7 cellular contexts compared by ENCODE assay signal in the genomic region with DNA sequence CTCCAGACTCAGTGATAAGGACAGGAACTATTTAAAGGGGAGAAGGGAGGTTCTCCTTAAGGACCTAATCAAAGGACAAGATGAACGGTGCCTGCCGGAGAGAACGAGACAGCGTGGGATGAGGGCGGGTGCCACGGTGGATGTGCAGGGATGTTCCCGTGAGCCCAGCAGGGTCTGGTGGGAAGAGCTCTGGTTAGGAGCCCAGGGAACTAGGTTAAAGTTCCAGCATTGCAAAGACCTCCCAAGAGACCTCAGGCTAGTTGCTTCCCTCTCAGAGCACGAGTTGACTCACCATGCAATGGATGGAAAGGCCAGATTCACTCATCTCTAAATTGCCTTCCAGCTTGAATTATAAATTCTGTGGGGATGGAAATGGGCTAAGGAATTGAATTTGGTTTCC. TPM values are rescaled to one million over a fixed set of nuclear protein-coding genes. Genes with fewer than 3 reads are reported as not detected.
DNase-seq lines count a peak whose midpoint lies in the region; ATAC-seq and TF ChIP-seq lines count a peak whose summit lies in the region.

No MANE protein-coding gene starts in this region.

- H3K27ac Mint-ChIP-seq in brain, result peak overlapping the region; percentile 4 to 99 (median 94)

- dilution Hi-C loops in IMR-90 (cut with HindIII; ENCODE audit: low sequenced_read_pairs, unreplicated experiment), result no loop called here

- intact Hi-C loops in IMR-90 (cut with micrococcal nuclease) (loop anchor here (1.0 kb wide), 1 partner anchor 8 kb away; no protein-coding TSS in a partner anchor), lower lobe of right lung (cut with DNase I) (no loop called here)

- POLR2A ChIA-PET in IMR-90 (lab: Charles Lee; ENCODE audit: unreplicated experiment), result interaction anchor here (1.0 to 1.6 kb wide), 2 partner anchors 8 to 106 kb away, joined by 5 read pairs; no protein-coding TSS in a partner anchor

- H3K23ac ChIP-seq in IMR-90 (ENCODE audit: low read depth, low read length), result peak overlapping the region; percentile 98

- H2AFZ ChIP-seq in IMR-90 (replicated peaks; ENCODE audit: low read length, poor library complexity), result peak overlapping the region; percentile 9

- TF ChIP-seq POLR2A in IMR-90 (IDR thresholded peaks at IDR 0.05; ENCODE audit: low read depth, low read length) (no peak; the same call in 1 of the 2 replicates), suprapubic skin (IDR thresholded peaks at IDR 0.05) (peak in 1 of 2 donors; percentile 39)

- H3K4me3 ChIP-seq in IMR-90 (ENCODE audit: insufficient read depth, low read depth, low read length) (no peak overlapping the region), lower lobe of right lung (no peak overlapping the region), suprapubic skin (no peak overlapping the region)

- 75% methylated on average over 1 of the region's 8 CpGs; no CpG with 5 or more reads in 1 of the 2 experiments for WGBS in IMR-90 (ENCODE audit: extremely low coverage in 2 of 2, insufficient read length in 1 of 2), 2 experiments
- 57% methylated on average over 8 of the region's 8 CpGs for WGBS in suprapubic skin

- H4K5ac ChIP-seq in IMR-90 (ENCODE audit: low read depth, low read length), result peak overlapping the region; percentile 100

- H3K4me1 ChIP-seq in IMR-90 (ENCODE audit: control insufficient read depth, insufficient read depth, low read length) (peaks cover 57% of the 10 kb centered on the region), lower lobe of right lung (peaks cover 86% of the 10 kb centered on the region), suprapubic skin (peaks cover 79% of the 10 kb centered on the region)

- H3K27me3 ChIP-seq in IMR-90 (ENCODE audit: control insufficient read depth, insufficient read depth, low read length) (no peaks in the 10 kb centered on the region), lower lobe of right lung (ENCODE audit: low read depth) (no peaks in the 10 kb centered on the region), suprapubic skin (no peaks in the 10 kb centered on the region)

- peak overlapping the region; percentile 98 for H3K27ac ChIP-seq in IMR-90 (ENCODE audit: insufficient read depth, low read length)
- H3K27ac ChIP-seq in lower lobe of right lung, result peak overlapping the region; percentile 83
- peak overlapping the region; percentile 92 for H3K27ac ChIP-seq in suprapubic skin

- peak overlapping the region; percentile 100 for H3K4ac ChIP-seq in IMR-90 (ENCODE audit: low read depth, low read length)

- peak overlapping the region; percentile 99 for H3K14ac ChIP-seq in IMR-90 (replicated peaks; ENCODE audit: low read depth, low read length)

- ATAC-seq in IMR-90 (ENCODE audit: low read depth), result no peak
- no peak for ATAC-seq in lower lobe of right lung
- no peak for ATAC-seq in GM19324 (IDR thresholded peaks at IDR 0.05; ENCODE audit: low FRiP score, unreplicated experiment)
- ATAC-seq in GM21447 (IDR thresholded peaks at IDR 0.05; ENCODE audit: unreplicated experiment), result no peak
- ATAC-seq in HG02870 (IDR thresholded peaks at IDR 0.05; ENCODE audit: unreplicated experiment), result no peak

- H2AK9ac ChIP-seq in IMR-90 (replicated peaks; ENCODE audit: low read depth, low read length, poor library complexity), result peak overlapping the region; percentile 84

- peak overlapping the region; percentile 100 for H2BK5ac ChIP-seq in IMR-90 (ENCODE audit: low read depth, low read length, poor library complexity, severe bottlenecking)

- H3K27me3 Mint-ChIP-seq in brain, result no peaks in the 10 kb centered on the region

- H2BK15ac ChIP-seq in IMR-90 (ENCODE audit: low read depth, low read length), result peak overlapping the region; percentile 100; the same call in 2 of the 3 replicates

- peak; percentile 74 for DNase-seq in IMR-90
- no peak for DNase-seq in lower lobe of right lung
- DNase-seq in suprapubic skin (ENCODE audit: low spot score in 2 of 2), result peak; percentile 90

- H3K79me1 ChIP-seq in IMR-90 (ENCODE audit: low read depth in 1 of 2, low read length in 2 of 2), result peaks cover 12 to 53% of the 10 kb centered on the region in 2 experiments; a peak in 3 of 4 replicates

- TF ChIP-seq CTCF in IMR-90 (conservative IDR thresholded peaks at IDR 0.05; ENCODE audit: low read depth, low read length), result no peak
- no peak for TF ChIP-seq CTCF in brain (conservative IDR thresholded peaks at IDR 0.05)
- TF ChIP-seq CTCF in lower lobe of right lung (IDR thresholded peaks at IDR 0.05), result no peak
- TF ChIP-seq CTCF in suprapubic skin (IDR thresholded peaks at IDR 0.05), result no peak

- peak overlapping the region; percentile 100 for H2AK5ac ChIP-seq in IMR-90 (ENCODE audit: low read depth, low read length)

- H3K18ac ChIP-seq in IMR-90 (ENCODE audit: low read depth, low read length), result peak overlapping the region; percentile 100

- H3K36me3 ChIP-seq in IMR-90 (ENCODE audit: control insufficient read depth, insufficient read depth, low read length) (no peaks in the 10 kb centered on the region), lower lobe of right lung (no peaks in the 10 kb centered on the region), suprapubic skin (no peaks in the 10 kb centered on the region)

- no peaks in the 10 kb centered on the region for H4K20me1 ChIP-seq in IMR-90 (ENCODE audit: insufficient read depth, low read length)

- H3K9me1 ChIP-seq in IMR-90 (ENCODE audit: insufficient read depth, low read length), result peaks cover 46% of the 10 kb centered on the region

- TF ChIP-seq RAD21 in IMR-90 (IDR thresholded peaks at IDR 0.05; ENCODE audit: low read length), result no peak

- H3K4me3 Mint-ChIP-seq in brain, result no peak overlapping the region

- peak overlapping the region; percentile 99 for H3K56ac ChIP-seq in IMR-90 (ENCODE audit: extremely low read depth, insufficient read depth, low read length)

- H3K9me3 Mint-ChIP-seq in brain, result peaks cover 0 to 7% (median 0%) of the 10 kb centered on the region in 5 experiments

- H3K9me3 ChIP-seq in IMR-90 (ENCODE audit: control insufficient read depth, insufficient read depth, low read length), result no peaks in the 10 kb centered on the region
- H3K9me3 ChIP-seq in lower lobe of right lung, result no peaks in the 10 kb centered on the region
- H3K9me3 ChIP-seq in suprapubic skin, result no peaks in the 10 kb centered on the region

- peak overlapping the region; percentile 62 for H3K9ac ChIP-seq in IMR-90 (ENCODE audit: low read depth, low read length)

- H4K91ac ChIP-seq in IMR-90 (ENCODE audit: insufficient read depth, low read depth, low read length), result peak overlapping the region; percentile 100

- H3K4me1 Mint-ChIP-seq in brain, result peaks cover 86% of the 10 kb centered on the region

- BruUV-seq in IMR-90 (replicated peaks; lab: Mats Ljungman, UMichigan), result no TSS peak

- peak overlapping the region; percentile 100 for H2BK120ac ChIP-seq in IMR-90 (ENCODE audit: low read depth, low read length)

- peak overlapping the region; percentile 100 for H2BK20ac ChIP-seq in IMR-90 (ENCODE audit: low read depth, low read length)

- H3K4me2 ChIP-seq in IMR-90 (ENCODE audit: low read depth, low read length), result no peak overlapping the region

- no peaks in the 10 kb centered on the region for H3K36me3 Mint-ChIP-seq in brain

- CTCF ChIA-PET in IMR-90 (lab: Yijun Ruan, JAX), result interaction anchor here (0.6 to 3.3 kb wide), 6 partner anchors 9 to 234 kb away, joined by 3 to 16 read pairs (median 6); no protein-coding TSS in a partner anchor

- in situ Hi-C loops in IMR-90 (cut with MboI; ENCODE audit: low sequenced_read_pairs), result no loop called here

- peak overlapping the region; percentile 89 to 97 for H4K8ac ChIP-seq in IMR-90 (ENCODE audit: low read depth in 2 of 2, low read length in 2 of 2)

- TF ChIP-seq EP300 in suprapubic skin (IDR thresholded peaks at IDR 0.05), result no peak

TF ChIP-seq in IMR-90, 13 proteins besides CTCF, POLR2A, EP300 and RAD21:
- TF ChIP-seq CEBPB (IDR thresholded peaks at IDR 0.05; ENCODE audit: low read depth, low read length) (peak; percentile 27; the same call in 1 of the 2 replicates), RCOR1 (IDR thresholded peaks at IDR 0.05; ENCODE audit: insufficient replicate concordance, low read length) (no peak)

RNA-seq across cellular contexts. Expression of a gene that starts 14.7 kb away (rescaled TPM):
- total RNA-seq in IMR-90 (2012; rRNA removed) (0.28 and 0.36 TPM in 2 replicates), lower lobe of right lung (2.2 TPM), suprapubic skin (1 to 10 TPM in 1 of 4 donors, not detected in 3; 1.2 TPM)
- polyA plus RNA-seq in IMR-90 (2012; rRNA removed) (0.14 and 0.22 TPM in 2 replicates), brain (ENCODE audit: insufficient read depth, low read depth, low replicate concordance) (not detected)
- polyA plus RNA-seq in IMR-90 (2012; cell fraction: cytosol; rRNA removed), result 0.16 TPM in 1 of 2 replicates, not detected in the other
- 0.23 and 0.39 TPM in 2 replicates for polyA plus RNA-seq in IMR-90 (2012; cell fraction: nucleus; rRNA removed; ENCODE audit: low replicate concordance)

RNA-seq across cellular contexts. Expression of a gene that starts 49.2 kb away (rescaled TPM):
- 0.28 TPM in 1 of 2 replicates, not detected in the other for total RNA-seq in IMR-90 (2012; rRNA removed)
- 0.07 TPM in 1 of 2 replicates, not detected in the other for polyA plus RNA-seq in IMR-90 (2012; rRNA removed)
- 0.07 and 0.08 TPM in 2 replicates for polyA plus RNA-seq in IMR-90 (2012; cell fraction: cytosol; rRNA removed)
- polyA plus RNA-seq in IMR-90 (2012; cell fraction: nucleus; rRNA removed; ENCODE audit: low replicate concordance), result 0.33 and 0.57 TPM in 2 replicates
- not detected for polyA plus RNA-seq in brain (ENCODE audit: insufficient read depth, low read depth, low replicate concordance)
- 0.68 TPM for total RNA-seq in lower lobe of right lung
- total RNA-seq in suprapubic skin, result 1,000 to 10,000 TPM in 2 of 4 donors, 100 to 1,000 TPM in 2; 730 to 1,745 (median 1,078) TPM

Comparison
In these comparisons a context has a peak if more than half of its experiments do, and no peak if none do; other contexts are left out.
1. RNA of a gene that starts 49.2 kb away (total RNA-seq): 730 to 1,745 TPM in suprapubic skin; 0.68 TPM in lower lobe of right lung (single experiment) and 0.28 TPM in IMR-90; every median in the first group is over 100 times any median in the second.
2. Peak in every context shown above with its lines, with median percentiles within 50 percentile points of each other: H3K27ac ChIP-seq.